21 cellular contexts compared by ENCODE assay signal in the genomic region with DNA sequence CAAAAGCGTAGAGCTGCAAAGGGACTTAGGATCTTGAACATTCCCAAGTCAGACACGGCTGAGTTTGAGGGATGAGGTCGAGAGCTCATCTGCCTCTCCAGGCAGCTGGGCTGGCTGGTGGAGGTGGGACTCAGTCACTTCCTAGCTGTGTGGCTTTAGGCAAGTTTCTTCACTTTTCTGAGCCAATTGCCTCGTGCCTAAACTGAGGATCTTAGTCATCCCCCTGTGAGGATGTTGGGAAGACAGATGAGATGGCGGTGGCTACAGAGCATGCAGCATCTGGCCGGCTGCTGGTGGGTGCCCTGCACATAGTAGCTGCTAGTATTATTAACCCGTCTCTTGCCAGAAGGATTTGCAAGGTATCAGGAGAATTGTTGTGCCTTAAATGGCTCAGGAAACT. TPM values are rescaled to one million over a fixed set of nuclear protein-coding genes. Genes with fewer than 3 reads are reported as not detected.
"Had no signal": no experiment of that assay in that cellular context is flagged by ENCODE, and none has a peak within 500 bp of the region (broad histone marks: within the 10 kb centered on the region; RNA-seq: fewer than 3 reads in every experiment).

No MANE protein-coding gene starts in this region.

- H3K9me3 ChIP-seq: esophagus muscularis mucosa, gastrocnemius medialis, spleen, suprapubic skin, tibial artery had no signal

- H3K27ac ChIP-seq: esophagus muscularis mucosa, gastrocnemius medialis, spleen, suprapubic skin, tibial artery, VCaP had no signal

- DNase-seq: activated CD4-positive, alpha-beta T cell treated with anti-CD3 and anti-CD28 coated beads for 4 hours; activated CD4-positive, alpha-beta T cell treated with anti-CD3 and anti-CD28 coated beads, Interleukin-2, amount 50 U/mL, for 4 hours; activated effector memory CD4-positive, alpha-beta T cell treated with Interleukin-2 at 50 U/mL for 16 hours; activated naive CD4-positive, alpha-beta T cell treated with Interleukin-2 at 50 U/mL for 16 hours; activated T-cell treated with anti-CD3 and anti-CD28 coated beads for 4 hours; activated T-cell treated with anti-CD3 and anti-CD28 coated beads, Interleukin-2, amount 50 U/mL, for 72 hours; anterior cingulate cortex; endodermal cell; gastrocnemius medialis; glutamatergic neuron; islet precursor cell; left cardiac atrium; left ventricle myocardium superior; right cardiac atrium; spleen; stimulated activated naive CD4-positive, alpha-beta T cell; tibial artery had no signal

- H3K4me1 ChIP-seq: esophagus muscularis mucosa, gastrocnemius medialis, spleen, tibial artery had no signal

- H3K4me3 ChIP-seq: esophagus muscularis mucosa, gastrocnemius medialis, spleen, suprapubic skin, tibial artery had no signal

- ATAC-seq: activated T-cell treated with anti-CD3 and anti-CD28 coated beads, Interleukin-2, amount 50 U/mL, for 72 hours; gastrocnemius medialis; left cardiac atrium; left ventricle myocardium superior; right cardiac atrium had no signal

- H3K27me3 ChIP-seq: gastrocnemius medialis, suprapubic skin had no signal

- H3K36me3 ChIP-seq: esophagus muscularis mucosa, gastrocnemius medialis, spleen, suprapubic skin, tibial artery had no signal

RNA-seq across cellular contexts. Expression of a gene that starts 27.5 kb away (rescaled TPM):
- total RNA-seq: lung microvascular endothelial cell had no signal
